Comparison of ENCODE assay signal across 8 cellular contexts in genomic region chr19:37172368-37173366, GRCh38. TPM values are rescaled to one million over a fixed set of nuclear protein-coding genes. Genes with fewer than 3 reads are reported as not detected.
DNase-seq lines count a peak whose midpoint lies in the region; ATAC-seq and TF ChIP-seq lines count a peak whose summit lies in the region.

Gene ZNF585A, minus strand, starts transcription at chr19:37172695. Its CDS starts 2,785 bp downstream, at chr19:37169910.

- peak within 1 kb of the TSS; percentile 70 for H3K4me2 ChIP-seq in hepatocyte

- peak within 1 kb of the TSS; percentile 32 for H3K27ac ChIP-seq in hepatocyte
- H3K27ac ChIP-seq in vagina = peak within 1 kb of the TSS; percentile 74

- H3K4me1 ChIP-seq in hepatocyte (ENCODE audit: insufficient read depth) = no peaks in the 10 kb centered on the region
- peaks cover 9% of the 10 kb centered on the region for H3K4me1 ChIP-seq in vagina

- TF ChIP-seq CTCF in hepatocyte (IDR thresholded peaks at IDR 0.05; ENCODE audit: poor library complexity) (no peak), vagina (IDR thresholded peaks at IDR 0.05) (peak in 1 of 3 experiments; percentile 19)

- intact Hi-C loops in vagina (cut with DNase I) = no loop called here

- H3K79me2 ChIP-seq in hepatocyte = peaks cover 5% of the 10 kb centered on the region

- ATAC-seq in GM18502 (IDR thresholded peaks at IDR 0.05; ENCODE audit: poor library complexity, unreplicated experiment) = peak; percentile 97
- peak; percentile 95 for ATAC-seq in HG02885 (IDR thresholded peaks at IDR 0.05; ENCODE audit: poor library complexity, unreplicated experiment)

- WGBS in hepatocyte (ENCODE audit: low lambda C conversion rate, missing lambda C conversion rate) = 9% methylated on average over 30 of the region's 30 CpGs

- H3K4me3 ChIP-seq in hepatocyte (peak within 1 kb of the TSS; percentile 71), vagina (peak within 1 kb of the TSS; percentile 66 to 78)

- peak within 1 kb of the TSS; percentile 73 for H2AFZ ChIP-seq in hepatocyte

- DNase-seq in NCI-H1694 treated with DMSO at 0.1 percent for 48 hours (lab: John Stamatoyannopoulos, UW) (peak; percentile 89), T-helper 9 cell (peak; percentile 82), astrocyte of the hippocampus (ENCODE audit: low read depth, low spot score) (peak; percentile 98), hepatocyte (ENCODE audit: low spot score) (peak; percentile 95), putamen (ENCODE audit: low spot score) (peak; percentile 98), vagina (ENCODE audit: extremely low spot score in 2 of 2) (peak in 1 of 2 donors; percentile 90)

- H4K20me1 ChIP-seq in hepatocyte (ENCODE audit: insufficient read depth, poor library complexity, severe bottlenecking) = no peaks in the 10 kb centered on the region

- H3K27me3 ChIP-seq in hepatocyte (no peaks in the 10 kb centered on the region), vagina (no peaks in the 10 kb centered on the region)

- H3K36me3 ChIP-seq in hepatocyte (replicated peaks; ENCODE audit: insufficient read depth, low read depth) (peaks cover 11% of the 10 kb centered on the region), vagina (peaks cover 0 to 24% of the 10 kb centered on the region in 2 donors)

- H3K9me3 ChIP-seq in hepatocyte (ENCODE audit: low read depth) (peaks cover 17% of the 10 kb centered on the region), vagina (peaks cover 1% of the 10 kb centered on the region)

- H3K9me2 ChIP-seq in hepatocyte (replicated peaks; ENCODE audit: insufficient read depth) = no peaks in the 10 kb centered on the region

- no peak for TF ChIP-seq POLR2A in vagina (IDR thresholded peaks at IDR 0.05)

RNA-seq across cellular contexts. Expression of gene ZNF585A, which starts in this region (rescaled TPM):
- 5.0 and 13.3 TPM in 2 replicates for total RNA-seq in hepatocyte
- polyA plus RNA-seq in hepatocyte = 7.0 and 8.3 TPM in 2 replicates
- 3.4 TPM for total RNA-seq in vagina
